15 cellular contexts compared by ENCODE assay signal in genomic region chr3:150783920-150784746, GRCh38. TPM values are rescaled to one million over a fixed set of nuclear protein-coding genes. Genes with fewer than 3 reads are reported as not detected.
A peak's percentile ranks its signal among the peaks of the same experiment; 100 is the strongest.
DNase-seq lines count a peak whose midpoint lies in the region; ATAC-seq and TF ChIP-seq lines count a peak whose summit lies in the region.
"Had no signal": no experiment of that assay in that cellular context is flagged by ENCODE, and none has a peak within 500 bp of the region (broad histone marks: within the 10 kb centered on the region; RNA-seq: fewer than 3 reads in every experiment).

No MANE protein-coding gene starts in this region.

- peak; percentile 81 for ATAC-seq in activated CD8-positive, alpha-beta memory T cell treated with anti-CD3 and anti-CD28 coated beads, Interleukin-2, amount 10 ng/mL, durations not matched to agents 7 days and 5 days
- ATAC-seq in GM21723 (IDR thresholded peaks at IDR 0.05; ENCODE audit: unreplicated experiment) (peak; percentile 67), HG03520 (IDR thresholded peaks at IDR 0.05; ENCODE audit: unreplicated experiment) (peak; percentile 72)
- ATAC-seq: psoas muscle had no signal

- H3K4me3 ChIP-seq in foreskin fibroblast (ENCODE audit: low read depth in 1 of 2, low read length in 2 of 2) = no peak overlapping the region
- H3K4me3 ChIP-seq: lung, psoas muscle, SJSA1, vagina had no signal

- no peaks in the 10 kb centered on the region for H3K27me3 Mint-ChIP-seq in activated CD8-positive, alpha-beta memory T cell treated with anti-CD3 and anti-CD28 coated beads, Interleukin-2, amount 10 ng/mL, durations not matched to agents 7 days and 5 days

- no peaks in the 10 kb centered on the region for H3K9me3 Mint-ChIP-seq in activated CD8-positive, alpha-beta memory T cell treated with anti-CD3 and anti-CD28 coated beads, Interleukin-2, amount 10 ng/mL, durations not matched to agents 7 days and 5 days (ENCODE audit: low read depth)

- no peak for TF ChIP-seq CTCF in foreskin fibroblast (IDR thresholded peaks at IDR 0.05; ENCODE audit: low read depth, low read length)

- H3K4me1 Mint-ChIP-seq in activated CD8-positive, alpha-beta memory T cell treated with anti-CD3 and anti-CD28 coated beads, Interleukin-2, amount 10 ng/mL, durations not matched to agents 7 days and 5 days = peaks cover 45% of the 10 kb centered on the region

- H3K27ac Mint-ChIP-seq in activated CD8-positive, alpha-beta memory T cell treated with anti-CD3 and anti-CD28 coated beads, Interleukin-2, amount 10 ng/mL, durations not matched to agents 7 days and 5 days = peak overlapping the region; percentile 58

- in situ Hi-C loops in KBM-7 (cut with MboI; ENCODE audit: low pct_unique_long_range_greater_than_20kb, low sequenced_read_pairs) = no loop called here

- H3K4me3 Mint-ChIP-seq in activated CD8-positive, alpha-beta memory T cell treated with anti-CD3 and anti-CD28 coated beads, Interleukin-2, amount 10 ng/mL, durations not matched to agents 7 days and 5 days = no peak overlapping the region

- CTCF ChIA-PET in activated CD8-positive, alpha-beta memory T cell treated with anti-CD3 and anti-CD28 coated beads, Interleukin-2, amount 10 ng/mL, durations not matched to agents 7 days and 5 days (lab: Charles Lee) = interaction anchor here (1.1 to 1.5 kb wide), 4 partner anchors 16 to 142 kb away, joined by 3 to 6 read pairs (median 3); no protein-coding TSS in a partner anchor

- peaks cover 2% of the 10 kb centered on the region for H3K36me3 Mint-ChIP-seq in activated CD8-positive, alpha-beta memory T cell treated with anti-CD3 and anti-CD28 coated beads, Interleukin-2, amount 10 ng/mL, durations not matched to agents 7 days and 5 days

- no peak for DNase-seq in activated CD8-positive, alpha-beta memory T cell treated with anti-CD3 and anti-CD28 coated beads, Interleukin-2, amount 10 ng/mL, durations not matched to agents 7 days and 5 days
- no peak for DNase-seq in activated CD8-positive, alpha-beta memory T cell treated with anti-CD3 and anti-CD28 coated beads, Interleukin-2, amount 50 U/mL, for 4 hours
- DNase-seq in hepatic stellate cell (ENCODE audit: low spot score) (peak; percentile 34), foreskin fibroblast (no peak), retina (no peak), KBM-7 (no peak)
- DNase-seq: EL, foreskin melanocyte, IMR-90, psoas muscle had no signal

RNA-seq across cellular contexts. Expression of gene SIAH2, which starts 21.2 kb away (rescaled TPM):
- 10 to 100 TPM; 34.7 to 54.2 TPM for total RNA-seq in activated CD8-positive, alpha-beta memory T cell treated with anti-CD3 and anti-CD28 coated beads, Interleukin-2, amount 10 ng/mL, durations not matched to agents 7 days and 5 days
